ENCODE assay signal across 9 cellular contexts in genomic region chr1:164561007-164561406, GRCh38. TPM values are rescaled to one million over a fixed set of nuclear protein-coding genes. Genes with fewer than 3 reads are reported as not detected.
DNase-seq lines count a peak whose midpoint lies in the region; TF ChIP-seq lines count a peak whose summit lies in the region.
"Had no signal": no experiment of that assay in that cellular context is flagged by ENCODE, and none has a peak within 500 bp of the region (broad histone marks: within the 10 kb centered on the region; RNA-seq: fewer than 3 reads in every experiment).

No MANE protein-coding gene starts in this region.

- H3K36me3 Mint-ChIP-seq in glutamatergic neuron (ENCODE audit: unreplicated experiment): no peaks in the 10 kb centered on the region
- H3K36me3 Mint-ChIP-seq in CD14-positive monocyte: peaks cover 0 to 5% of the 10 kb centered on the region in 2 donors

- DNase-seq in glutamatergic neuron (no peak), retinal pigment epithelial cell (ENCODE audit: low read depth) (no peak), RWPE1 (ENCODE audit: low spot score) (no peak), cortex of kidney (lab: John Stamatoyannopoulos, UW) (no peak), CD14-positive monocyte (ENCODE audit: low spot score) (no peak)
- DNase-seq in activated effector memory CD4-positive, alpha-beta T cell treated with anti-CD3 and anti-CD28 coated beads, Interleukin-2, amount 50 U/mL, for 16 hours: no peak
- DNase-seq: SW 1271 had no signal

- intact Hi-C loops in CD14-positive monocyte (cut with micrococcal nuclease): no loop called here

- H3K4me3 ChIP-seq in GM08714 (ENCODE audit: low read length) (peak overlapping the region; percentile 65; the same call in 1 of the 2 replicates), retinal pigment epithelial cell (ENCODE audit: low read length) (peak overlapping the region; percentile 86)

- H3K27ac ChIP-seq in VCaP (peak overlapping the region; percentile 88), RWPE1 (no peak overlapping the region)

- H3K27me3 Mint-ChIP-seq in glutamatergic neuron (ENCODE audit: unreplicated experiment): peaks cover 8% of the 10 kb centered on the region
- H3K27me3 Mint-ChIP-seq in CD14-positive monocyte (ENCODE audit: low read depth in 3 of 3): peaks cover 29 to 41% (median 34%) of the 10 kb centered on the region in 3 donors

- H3K27ac Mint-ChIP-seq in glutamatergic neuron (ENCODE audit: unreplicated experiment): peak overlapping the region; percentile 98
- no peak overlapping the region for H3K27ac Mint-ChIP-seq in CD14-positive monocyte

- CTCF ChIA-PET in RWPE1 (lab: Yijun Ruan, JAX): interaction anchor here (0.7 kb wide), 1 partner anchor 110 kb away, joined by 3 read pairs; no protein-coding TSS in a partner anchor

- H3K9me3 Mint-ChIP-seq in glutamatergic neuron (ENCODE audit: unreplicated experiment) (peaks cover 6% of the 10 kb centered on the region), CD14-positive monocyte (peaks cover 0 to 4% (median 2%) of the 10 kb centered on the region in 7 donors)

- H3K4me3 Mint-ChIP-seq in glutamatergic neuron (ENCODE audit: unreplicated experiment) (peak overlapping the region; percentile 100), CD14-positive monocyte (peak overlapping the region in 1 of 2 donors; percentile 96)

- TF ChIP-seq CTCF in VCaP (conservative IDR thresholded peaks at IDR 0.05) (no peak), glutamatergic neuron (IDR thresholded peaks at IDR 0.05; ENCODE audit: partially characterized antibody, unreplicated experiment) (no peak), retinal pigment epithelial cell (conservative IDR thresholded peaks at IDR 0.05; ENCODE audit: low read depth, low read length) (no peak), RWPE1 (conservative IDR thresholded peaks at IDR 0.05; ENCODE audit: low read depth) (no peak), CD14-positive monocyte (IDR thresholded peaks at IDR 0.05) (no peak)

- H3K4me1 Mint-ChIP-seq in glutamatergic neuron (ENCODE audit: low read depth, unreplicated experiment): peaks cover 20% of the 10 kb centered on the region
- H3K4me1 Mint-ChIP-seq in CD14-positive monocyte: peaks cover 28% of the 10 kb centered on the region

- POLR2A ChIA-PET in RWPE1 (lab: Yijun Ruan, JAX; ENCODE audit: low non-redundant PET): no interaction called here

RNA-seq across cellular contexts. Expression of gene PBX1, which starts 2.0 kb away (rescaled TPM):
- 98.7 TPM for total RNA-seq in glutamatergic neuron (ENCODE audit: unreplicated experiment)
- not detected for polyA plus RNA-seq in CD14-positive monocyte
